In the genomic region with DNA sequence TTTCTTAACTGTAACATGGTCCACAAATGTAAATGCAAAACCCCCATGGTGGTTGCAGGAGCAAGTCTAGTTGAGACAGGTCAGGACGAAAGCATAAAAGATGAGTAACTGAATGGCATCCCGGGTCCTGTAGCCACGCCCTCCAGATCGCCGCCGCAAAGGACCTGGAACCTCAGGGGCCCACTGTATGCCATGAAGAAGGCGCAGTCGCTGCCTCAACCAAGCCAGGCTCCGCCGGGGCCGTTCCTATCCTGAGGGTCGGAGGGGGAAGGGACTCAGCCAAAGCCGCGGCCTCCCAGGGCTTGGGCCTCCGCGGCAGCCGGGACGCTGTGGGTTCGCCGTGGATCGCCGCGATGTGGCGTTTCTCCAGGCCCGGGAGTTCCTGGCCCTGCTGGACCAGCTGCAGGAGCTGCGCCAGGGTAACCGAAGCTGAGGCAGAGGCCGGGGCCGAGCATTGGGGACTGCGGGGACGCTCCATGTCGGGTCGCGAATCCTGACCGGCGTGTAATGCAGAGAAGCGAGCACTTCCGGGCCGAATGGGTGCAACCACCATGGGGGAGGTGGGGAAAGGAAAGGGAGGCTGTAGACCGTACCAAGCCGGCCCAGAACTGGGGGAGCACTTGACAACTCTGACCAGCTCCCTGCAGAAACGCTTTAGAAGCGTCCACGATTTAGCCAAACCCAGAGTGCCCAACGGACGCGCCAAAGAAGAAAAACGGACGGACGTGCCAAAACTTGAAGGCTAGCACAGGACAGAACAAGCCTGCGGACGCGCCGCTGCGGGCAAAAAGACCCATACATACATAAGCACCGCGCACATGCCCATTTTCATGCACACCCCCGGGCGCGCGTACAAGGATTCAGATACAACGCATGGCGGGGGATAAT, we compare ENCODE assay signal across 1 cellular context.
TF ChIP-seq lines count a peak whose summit lies in the region.

No MANE protein-coding gene starts in this region.

TF ChIP-seq in HepG2, 621 proteins besides CTCF, POLR2A, EP300 and RAD21 (continued from another document and continues in another):
- TF ChIP-seq, protein P1, sequence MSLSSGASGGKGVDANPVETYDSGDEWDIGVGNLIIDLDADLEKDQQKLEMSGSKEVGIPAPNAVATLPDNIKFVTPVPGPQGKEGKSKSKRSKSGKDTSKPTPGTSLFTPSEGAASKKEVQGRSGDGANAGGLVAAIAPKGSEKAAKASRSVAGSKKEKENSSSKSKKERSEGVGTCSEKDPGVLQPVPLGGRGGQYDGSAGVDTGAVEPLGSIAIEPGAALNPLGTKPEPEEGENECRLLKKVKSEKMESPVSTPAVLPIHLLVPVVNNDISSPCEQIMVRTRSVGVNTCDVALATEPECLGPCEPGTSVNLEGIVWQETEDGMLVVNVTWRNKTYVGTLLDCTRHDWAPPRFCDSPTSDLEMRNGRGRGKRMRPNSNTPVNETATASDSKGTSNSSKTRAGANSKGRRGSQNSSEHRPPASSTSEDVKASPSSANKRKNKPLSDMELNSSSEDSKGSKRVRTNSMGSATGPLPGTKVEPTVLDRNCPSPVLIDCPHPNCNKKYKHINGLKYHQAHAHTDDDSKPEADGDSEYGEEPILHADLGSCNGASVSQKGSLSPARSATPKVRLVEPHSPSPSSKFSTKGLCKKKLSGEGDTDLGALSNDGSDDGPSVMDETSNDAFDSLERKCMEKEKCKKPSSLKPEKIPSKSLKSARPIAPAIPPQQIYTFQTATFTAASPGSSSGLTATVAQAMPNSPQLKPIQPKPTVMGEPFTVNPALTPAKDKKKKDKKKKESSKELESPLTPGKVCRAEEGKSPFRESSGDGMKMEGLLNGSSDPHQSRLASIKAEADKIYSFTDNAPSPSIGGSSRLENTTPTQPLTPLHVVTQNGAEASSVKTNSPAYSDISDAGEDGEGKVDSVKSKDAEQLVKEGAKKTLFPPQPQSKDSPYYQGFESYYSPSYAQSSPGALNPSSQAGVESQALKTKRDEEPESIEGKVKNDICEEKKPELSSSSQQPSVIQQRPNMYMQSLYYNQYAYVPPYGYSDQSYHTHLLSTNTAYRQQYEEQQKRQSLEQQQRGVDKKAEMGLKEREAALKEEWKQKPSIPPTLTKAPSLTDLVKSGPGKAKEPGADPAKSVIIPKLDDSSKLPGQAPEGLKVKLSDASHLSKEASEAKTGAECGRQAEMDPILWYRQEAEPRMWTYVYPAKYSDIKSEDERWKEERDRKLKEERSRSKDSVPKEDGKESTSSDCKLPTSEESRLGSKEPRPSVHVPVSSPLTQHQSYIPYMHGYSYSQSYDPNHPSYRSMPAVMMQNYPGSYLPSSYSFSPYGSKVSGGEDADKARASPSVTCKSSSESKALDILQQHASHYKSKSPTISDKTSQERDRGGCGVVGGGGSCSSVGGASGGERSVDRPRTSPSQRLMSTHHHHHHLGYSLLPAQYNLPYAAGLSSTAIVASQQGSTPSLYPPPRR (CRISPR knock-in tag; IDR thresholded peaks at IDR 0.05; ENCODE audit: borderline replicate concordance) = peak; percentile 81
- peak; percentile 81; the same call in 1 of the 2 replicates for TF ChIP-seq JDP2 (CRISPR knock-in tag; IDR thresholded peaks at IDR 0.05; ENCODE audit: borderline replicate concordance)
- peak; percentile 84; the same call in 1 of the 2 replicates for TF ChIP-seq ARNT2 (CRISPR knock-in tag; IDR thresholded peaks at IDR 0.05; ENCODE audit: low read depth)
- peak; percentile 74 for TF ChIP-seq HNRNPLL (IDR thresholded peaks at IDR 0.05; ENCODE audit: low read depth, low read length, poor library complexity, severe bottlenecking)
- TF ChIP-seq POLR2AphosphoS2 (IDR thresholded peaks at IDR 0.05; ENCODE audit: low read depth, low read length) = 0 out of 2 replicates have a peak, but pooled peaks have one; percentile 83
- TF ChIP-seq ZNF550 (CRISPR knock-in tag; IDR thresholded peaks at IDR 0.05; ENCODE audit: borderline replicate concordance) = no peak; the same call in none of the 2 replicates
- TF ChIP-seq ZNF44 (CRISPR knock-in tag; IDR thresholded peaks at IDR 0.05) = peak; percentile 94; the same call in 1 of the 2 replicates
- TF ChIP-seq, protein P2, sequence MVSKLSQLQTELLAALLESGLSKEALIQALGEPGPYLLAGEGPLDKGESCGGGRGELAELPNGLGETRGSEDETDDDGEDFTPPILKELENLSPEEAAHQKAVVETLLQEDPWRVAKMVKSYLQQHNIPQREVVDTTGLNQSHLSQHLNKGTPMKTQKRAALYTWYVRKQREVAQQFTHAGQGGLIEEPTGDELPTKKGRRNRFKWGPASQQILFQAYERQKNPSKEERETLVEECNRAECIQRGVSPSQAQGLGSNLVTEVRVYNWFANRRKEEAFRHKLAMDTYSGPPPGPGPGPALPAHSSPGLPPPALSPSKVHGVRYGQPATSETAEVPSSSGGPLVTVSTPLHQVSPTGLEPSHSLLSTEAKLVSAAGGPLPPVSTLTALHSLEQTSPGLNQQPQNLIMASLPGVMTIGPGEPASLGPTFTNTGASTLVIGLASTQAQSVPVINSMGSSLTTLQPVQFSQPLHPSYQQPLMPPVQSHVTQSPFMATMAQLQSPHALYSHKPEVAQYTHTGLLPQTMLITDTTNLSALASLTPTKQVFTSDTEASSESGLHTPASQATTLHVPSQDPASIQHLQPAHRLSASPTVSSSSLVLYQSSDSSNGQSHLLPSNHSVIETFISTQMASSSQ (IDR thresholded peaks at IDR 0.05; ENCODE audit: low read depth) = peak; percentile 28; the same call in 1 of the 2 replicates
- TF ChIP-seq, protein P2 (CRISPR knock-in tag; IDR thresholded peaks at IDR 0.05; ENCODE audit: borderline replicate concordance) = peak; percentile 94
- peak; percentile 76 for TF ChIP-seq SP4 (CRISPR knock-in tag; IDR thresholded peaks at IDR 0.05)
- peak; percentile 94 for TF ChIP-seq KLF11 (CRISPR knock-in tag; IDR thresholded peaks at IDR 0.05)
- peak; percentile 85; the same call in 1 of the 2 replicates for TF ChIP-seq FLYWCH1 (CRISPR knock-in tag; IDR thresholded peaks at IDR 0.05)
- TF ChIP-seq ZNF160 (CRISPR knock-in tag; IDR thresholded peaks at IDR 0.05) = peak; percentile 84
- TF ChIP-seq SAFB2 (CRISPR knock-in tag; IDR thresholded peaks at IDR 0.05; ENCODE audit: borderline replicate concordance, low read depth) = peak; percentile 98
- TF ChIP-seq ZNF24 (IDR thresholded peaks at IDR 0.05) = 0 out of 2 replicates have a peak, but pooled peaks have one; percentile 40
- TF ChIP-seq, protein P3, sequence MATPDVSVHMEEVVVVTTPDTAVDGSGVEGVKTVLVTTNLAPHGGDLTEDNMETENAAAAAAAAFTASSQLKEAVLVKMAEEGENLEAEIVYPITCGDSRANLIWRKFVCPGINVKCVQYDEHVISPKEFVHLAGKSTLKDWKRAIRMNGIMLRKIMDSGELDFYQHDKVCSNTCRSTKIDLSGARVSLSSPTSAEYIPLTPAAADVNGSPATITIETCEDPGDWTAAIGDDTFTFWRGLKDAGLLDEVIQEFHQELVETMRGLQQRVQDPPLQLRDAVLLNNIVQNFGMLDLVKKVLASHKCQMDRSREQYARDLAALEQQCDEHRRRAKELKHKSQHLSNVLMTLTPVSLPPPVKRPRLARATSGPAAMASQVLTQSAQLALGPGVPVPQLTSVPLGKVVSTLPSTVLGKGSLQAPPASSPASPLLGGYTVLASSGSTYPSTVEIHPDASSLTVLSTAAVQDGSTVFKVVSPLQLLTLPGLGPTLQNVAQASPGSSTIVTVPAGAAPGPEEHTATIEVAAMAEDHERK (CRISPR knock-in tag; IDR thresholded peaks at IDR 0.05; ENCODE audit: low read depth) = no peak
- TF ChIP-seq BRCA1 (CRISPR knock-in tag; IDR thresholded peaks at IDR 0.05) = peak; percentile 34; the same call in 1 of the 2 replicates
- TF ChIP-seq, protein P4, sequence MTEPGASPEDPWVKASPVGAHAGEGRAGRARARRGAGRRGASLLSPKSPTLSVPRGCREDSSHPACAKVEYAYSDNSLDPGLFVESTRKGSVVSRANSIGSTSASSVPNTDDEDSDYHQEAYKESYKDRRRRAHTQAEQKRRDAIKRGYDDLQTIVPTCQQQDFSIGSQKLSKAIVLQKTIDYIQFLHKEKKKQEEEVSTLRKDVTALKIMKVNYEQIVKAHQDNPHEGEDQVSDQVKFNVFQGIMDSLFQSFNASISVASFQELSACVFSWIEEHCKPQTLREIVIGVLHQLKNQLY (CRISPR knock-in tag; IDR thresholded peaks at IDR 0.05) = no peak; the same call in 1 of the 2 replicates
- TF ChIP-seq ZNF30 (CRISPR knock-in tag; IDR thresholded peaks at IDR 0.05) = no peak; the same call in 1 of the 2 replicates
- TF ChIP-seq HNRNPL (IDR thresholded peaks at IDR 0.05; ENCODE audit: low read depth, low read length) = no peak; the same call in 1 of the 2 replicates
- TF ChIP-seq, protein P5, sequence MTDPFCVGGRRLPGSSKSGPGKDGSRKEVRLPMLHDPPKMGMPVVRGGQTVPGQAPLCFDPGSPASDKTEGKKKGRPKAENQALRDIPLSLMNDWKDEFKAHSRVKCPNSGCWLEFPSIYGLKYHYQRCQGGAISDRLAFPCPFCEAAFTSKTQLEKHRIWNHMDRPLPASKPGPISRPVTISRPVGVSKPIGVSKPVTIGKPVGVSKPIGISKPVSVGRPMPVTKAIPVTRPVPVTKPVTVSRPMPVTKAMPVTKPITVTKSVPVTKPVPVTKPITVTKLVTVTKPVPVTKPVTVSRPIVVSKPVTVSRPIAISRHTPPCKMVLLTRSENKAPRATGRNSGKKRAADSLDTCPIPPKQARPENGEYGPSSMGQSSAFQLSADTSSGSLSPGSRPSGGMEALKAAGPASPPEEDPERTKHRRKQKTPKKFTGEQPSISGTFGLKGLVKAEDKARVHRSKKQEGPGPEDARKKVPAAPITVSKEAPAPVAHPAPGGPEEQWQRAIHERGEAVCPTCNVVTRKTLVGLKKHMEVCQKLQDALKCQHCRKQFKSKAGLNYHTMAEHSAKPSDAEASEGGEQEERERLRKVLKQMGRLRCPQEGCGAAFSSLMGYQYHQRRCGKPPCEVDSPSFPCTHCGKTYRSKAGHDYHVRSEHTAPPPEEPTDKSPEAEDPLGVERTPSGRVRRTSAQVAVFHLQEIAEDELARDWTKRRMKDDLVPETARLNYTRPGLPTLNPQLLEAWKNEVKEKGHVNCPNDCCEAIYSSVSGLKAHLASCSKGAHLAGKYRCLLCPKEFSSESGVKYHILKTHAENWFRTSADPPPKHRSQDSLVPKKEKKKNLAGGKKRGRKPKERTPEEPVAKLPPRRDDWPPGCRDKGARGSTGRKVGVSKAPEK (CRISPR knock-in tag; IDR thresholded peaks at IDR 0.05; ENCODE audit: borderline replicate concordance) = peak; percentile 97; the same call in 1 of the 2 replicates
- TF ChIP-seq STAT5B (CRISPR knock-in tag; IDR thresholded peaks at IDR 0.05) = no peak
- TF ChIP-seq CBX2 (IDR thresholded peaks at IDR 0.05; ENCODE audit: low read depth, low read length) = no peak
- no peak for TF ChIP-seq CBX2 (CRISPR knock-in tag; IDR thresholded peaks at IDR 0.05; ENCODE audit: low read depth)
- TF ChIP-seq JUND (CRISPR knock-in tag; IDR thresholded peaks at IDR 0.05) = peak; percentile 21; the same call in 1 of the 2 replicates
- peak; percentile 62 for TF ChIP-seq ZNF777 (CRISPR knock-in tag; IDR thresholded peaks at IDR 0.05)
- peak; percentile 84 for TF ChIP-seq ZMYM3 (CRISPR knock-in tag; IDR thresholded peaks at IDR 0.05)
- TF ChIP-seq AKAP8 (CRISPR knock-in tag; IDR thresholded peaks at IDR 0.05) = peak; percentile 97
- TF ChIP-seq NCOR1 (IDR thresholded peaks at IDR 0.05; ENCODE audit: borderline replicate concordance, low read length) = no peak
- TF ChIP-seq, protein P6, sequence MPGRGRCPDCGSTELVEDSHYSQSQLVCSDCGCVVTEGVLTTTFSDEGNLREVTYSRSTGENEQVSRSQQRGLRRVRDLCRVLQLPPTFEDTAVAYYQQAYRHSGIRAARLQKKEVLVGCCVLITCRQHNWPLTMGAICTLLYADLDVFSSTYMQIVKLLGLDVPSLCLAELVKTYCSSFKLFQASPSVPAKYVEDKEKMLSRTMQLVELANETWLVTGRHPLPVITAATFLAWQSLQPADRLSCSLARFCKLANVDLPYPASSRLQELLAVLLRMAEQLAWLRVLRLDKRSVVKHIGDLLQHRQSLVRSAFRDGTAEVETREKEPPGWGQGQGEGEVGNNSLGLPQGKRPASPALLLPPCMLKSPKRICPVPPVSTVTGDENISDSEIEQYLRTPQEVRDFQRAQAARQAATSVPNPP (CRISPR knock-in tag; IDR thresholded peaks at IDR 0.05) = peak; percentile 96
- TF ChIP-seq, protein P7, sequence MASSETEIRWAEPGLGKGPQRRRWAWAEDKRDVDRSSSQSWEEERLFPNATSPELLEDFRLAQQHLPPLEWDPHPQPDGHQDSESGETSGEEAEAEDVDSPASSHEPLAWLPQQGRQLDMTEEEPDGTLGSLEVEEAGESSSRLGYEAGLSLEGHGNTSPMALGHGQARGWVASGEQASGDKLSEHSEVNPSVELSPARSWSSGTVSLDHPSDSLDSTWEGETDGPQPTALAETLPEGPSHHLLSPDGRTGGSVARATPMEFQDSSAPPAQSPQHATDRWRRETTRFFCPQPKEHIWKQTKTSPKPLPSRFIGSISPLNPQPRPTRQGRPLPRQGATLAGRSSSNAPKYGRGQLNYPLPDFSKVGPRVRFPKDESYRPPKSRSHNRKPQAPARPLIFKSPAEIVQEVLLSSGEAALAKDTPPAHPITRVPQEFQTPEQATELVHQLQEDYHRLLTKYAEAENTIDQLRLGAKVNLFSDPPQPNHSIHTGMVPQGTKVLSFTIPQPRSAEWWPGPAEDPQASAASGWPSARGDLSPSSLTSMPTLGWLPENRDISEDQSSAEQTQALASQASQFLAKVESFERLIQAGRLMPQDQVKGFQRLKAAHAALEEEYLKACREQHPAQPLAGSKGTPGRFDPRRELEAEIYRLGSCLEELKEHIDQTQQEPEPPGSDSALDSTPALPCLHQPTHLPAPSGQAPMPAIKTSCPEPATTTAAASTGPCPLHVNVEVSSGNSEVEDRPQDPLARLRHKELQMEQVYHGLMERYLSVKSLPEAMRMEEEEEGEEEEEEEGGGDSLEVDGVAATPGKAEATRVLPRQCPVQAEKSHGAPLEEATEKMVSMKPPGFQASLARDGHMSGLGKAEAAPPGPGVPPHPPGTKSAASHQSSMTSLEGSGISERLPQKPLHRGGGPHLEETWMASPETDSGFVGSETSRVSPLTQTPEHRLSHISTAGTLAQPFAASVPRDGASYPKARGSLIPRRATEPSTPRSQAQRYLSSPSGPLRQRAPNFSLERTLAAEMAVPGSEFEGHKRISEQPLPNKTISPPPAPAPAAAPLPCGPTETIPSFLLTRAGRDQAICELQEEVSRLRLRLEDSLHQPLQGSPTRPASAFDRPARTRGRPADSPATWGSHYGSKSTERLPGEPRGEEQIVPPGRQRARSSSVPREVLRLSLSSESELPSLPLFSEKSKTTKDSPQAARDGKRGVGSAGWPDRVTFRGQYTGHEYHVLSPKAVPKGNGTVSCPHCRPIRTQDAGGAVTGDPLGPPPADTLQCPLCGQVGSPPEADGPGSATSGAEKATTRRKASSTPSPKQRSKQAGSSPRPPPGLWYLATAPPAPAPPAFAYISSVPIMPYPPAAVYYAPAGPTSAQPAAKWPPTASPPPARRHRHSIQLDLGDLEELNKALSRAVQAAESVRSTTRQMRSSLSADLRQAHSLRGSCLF (CRISPR knock-in tag; IDR thresholded peaks at IDR 0.05; ENCODE audit: borderline replicate concordance) = 0 out of 2 replicates have a peak, but pooled peaks have one; percentile 60
- TF ChIP-seq ZNF557 (CRISPR knock-in tag; IDR thresholded peaks at IDR 0.05) = peak; percentile 49; the same call in 1 of the 2 replicates
